ENCODE assay signal across 13 cellular contexts in genomic region chr1:192986110-192986747, GRCh38.
A peak's percentile ranks its signal among the peaks of the same experiment; 100 is the strongest.
DNase-seq lines count a peak whose midpoint lies in the region; ATAC-seq lines count a peak whose summit lies in the region.
"Had no signal": no experiment of that assay in that cellular context is flagged by ENCODE, and none has a peak within 500 bp of the region (broad histone marks: within the 10 kb centered on the region; RNA-seq: fewer than 3 reads in every experiment).

No MANE protein-coding gene starts in this region.

- ATAC-seq in GM21381 (IDR thresholded peaks at IDR 0.05; ENCODE audit: unreplicated experiment) (no peak), GM21390 (IDR thresholded peaks at IDR 0.05; ENCODE audit: unreplicated experiment) (no peak)
- ATAC-seq: left colon, T-cell had no signal

- peak; percentile 80 for DNase-seq in activated CD8-positive, alpha-beta memory T cell treated with anti-CD3 and anti-CD28 coated beads, Interleukin-2, amount 50 U/mL, for 48 hours
- no peak for DNase-seq in activated CD8-positive, alpha-beta memory T cell treated with anti-CD3 and anti-CD28 coated beads for 24 hours
- DNase-seq in activated T-cell treated with anti-CD3 and anti-CD28 coated beads, Interleukin-2, amount 50 U/mL, for 48 hours = peak; percentile 61 to 66
- DNase-seq in kidney tubule cell (ENCODE audit: low spot score) = peak; percentile 39
- DNase-seq in stimulated activated CD4-positive, alpha-beta T cell treated with anti-CD3 and anti-CD28 coated beads, TNF-alpha, amount 100 ng/mL, for 48 hours (ENCODE audit: low read depth in 3 of 3) = peak; percentile 17 to 58 (median 27)
- no peak for DNase-seq in GOT3 (lab: John Stamatoyannopoulos, UW)
- DNase-seq: ACHN, amygdala, NCI-H2029 treated with DMSO at 0.1 percent for 48 hours, T-cell had no signal

Comparison
In these comparisons a context has a peak if more than half of its experiments do, and no peak if none do; other contexts are left out.
1. DNase-seq: peak in activated CD8-positive, alpha-beta memory T cell treated with anti-CD3 and anti-CD28 coated beads, Interleukin-2, amount 50 U/mL, for 48 hours (single experiment), activated T-cell treated with anti-CD3 and anti-CD28 coated beads, Interleukin-2, amount 50 U/mL, for 48 hours (2 of 2), kidney tubule cell (single experiment) and stimulated activated CD4-positive, alpha-beta T cell treated with anti-CD3 and anti-CD28 coated beads, TNF-alpha, amount 100 ng/mL, for 48 hours (3 of 3); none in activated CD8-positive, alpha-beta memory T cell treated with anti-CD3 and anti-CD28 coated beads for 24 hours (single experiment) and GOT3 (single experiment).